In the genomic region with DNA sequence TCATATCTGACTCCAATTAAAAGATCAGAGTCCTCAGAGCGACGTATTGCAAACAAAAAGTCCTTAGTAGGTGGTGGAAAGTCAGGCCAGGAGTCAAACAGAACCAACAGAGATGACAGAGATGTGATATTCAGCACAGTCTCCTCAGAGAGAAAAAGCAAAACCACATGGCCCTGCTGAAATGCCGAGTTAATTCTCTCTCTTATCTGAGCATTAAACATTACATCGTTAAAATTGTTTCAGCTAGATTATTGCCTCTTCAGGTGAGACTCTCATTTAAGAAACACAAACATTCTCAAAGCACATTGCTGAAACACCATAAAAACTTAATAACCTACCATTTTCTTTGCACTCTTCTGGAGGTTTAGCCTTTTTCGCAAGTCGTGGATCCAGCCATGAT, we compare ENCODE assay signal across 19 cellular contexts.
A peak's percentile ranks its signal among the peaks of the same experiment; 100 is the strongest.
DNase-seq lines count a peak whose midpoint lies in the region; ATAC-seq, FAIRE-seq and TF ChIP-seq lines count a peak whose summit lies in the region.
"Had no signal": no experiment of that assay in that cellular context is flagged by ENCODE, and none has a peak within 500 bp of the region (broad histone marks: within the 10 kb centered on the region; RNA-seq: fewer than 3 reads in every experiment).

No MANE protein-coding gene starts in this region.

- H3K4me1 Mint-ChIP-seq in WTC11, result peaks cover 60% of the 10 kb centered on the region
- no peaks in the 10 kb centered on the region for H3K4me1 Mint-ChIP-seq in naive thymus-derived CD8-positive, alpha-beta T cell
- H3K4me1 Mint-ChIP-seq: T-cell had no signal

- no peaks in the 10 kb centered on the region for H3K9me3 Mint-ChIP-seq in WTC11
- peaks cover 0 to 5% (median 0%) of the 10 kb centered on the region in 9 donors for H3K9me3 Mint-ChIP-seq in naive thymus-derived CD8-positive, alpha-beta T cell
- H3K9me3 Mint-ChIP-seq: T-cell had no signal

- H3K4me3 Mint-ChIP-seq in WTC11, result 0 out of 2 replicates have a peak overlapping the region, but pooled peaks have one; percentile 26
- H3K4me3 Mint-ChIP-seq in naive thymus-derived CD8-positive, alpha-beta T cell, result no peak overlapping the region
- H3K4me3 Mint-ChIP-seq: T-cell had no signal

- no peak for TF ChIP-seq CTCF in WTC11 (IDR thresholded peaks at IDR 0.05)

- FAIRE-seq in islet of Langerhans (lab: Jason Lieb, UNC), result peak; percentile 45
- FAIRE-seq: A204.1 had no signal

- H3K27ac ChIP-seq in substantia nigra (ENCODE audit: low read depth, low read length, poor library complexity, severe bottlenecking), result peak overlapping the region; percentile 66
- H3K27ac ChIP-seq: ascending aorta, neutrophil, Peyer's patch had no signal

- ATAC-seq in WTC11, result peak; percentile 16; the same call in 1 of the 2 replicates
- ATAC-seq in naive thymus-derived CD8-positive, alpha-beta T cell, result no peak
- ATAC-seq: T-cell had no signal

- peaks cover 15% of the 10 kb centered on the region for H3K36me3 Mint-ChIP-seq in WTC11
- H3K36me3 Mint-ChIP-seq in naive thymus-derived CD8-positive, alpha-beta T cell, result no peaks in the 10 kb centered on the region
- H3K36me3 Mint-ChIP-seq: T-cell had no signal

- CTCF ChIA-PET in WTC11 (lab: Charles Lee), result interaction anchor here (1.0 kb wide), 1 partner anchor 290 kb away, joined by 3 read pairs; no protein-coding TSS in a partner anchor

- peak overlapping the region; percentile 21 for H3K27ac Mint-ChIP-seq in WTC11
- H3K27ac Mint-ChIP-seq in naive thymus-derived CD8-positive, alpha-beta T cell, result no peak overlapping the region
- H3K27ac Mint-ChIP-seq: T-cell had no signal

- POLR2A ChIA-PET in WTC11 (lab: Charles Lee), result interaction anchor here (0.6 kb wide), 1 partner anchor 40 kb away, joined by 3 read pairs; no protein-coding TSS in a partner anchor
- POLR2A ChIA-PET in naive thymus-derived CD8-positive, alpha-beta T cell (lab: Charles Lee), result no interaction called here

- DNase-seq in NCI-H1092 treated with DMSO at 0.1 percent for 48 hours (lab: John Stamatoyannopoulos, UW), result peak; percentile 70
- no peak for DNase-seq in NCI-H1092 (lab: John Stamatoyannopoulos, UW)
- DNase-seq in WTC11 (ENCODE audit: low spot score), result no peak
- no peak for DNase-seq in substantia nigra (lab: John Stamatoyannopoulos, UW)
- no peak for DNase-seq in Kasumi-1 (lab: John Stamatoyannopoulos, UW)
- no peak for DNase-seq in NCI-H524 (lab: John Stamatoyannopoulos, UW)
- DNase-seq in naive thymus-derived CD8-positive, alpha-beta T cell, result no peak
- DNase-seq: activated effector memory CD4-positive, alpha-beta T cell treated with anti-CD3 and anti-CD28 coated beads, Interleukin-2, amount 50 U/mL, for 16 hours; effector CD4-positive, alpha-beta T cell; HCEC 1CT; NCI-H146; NCI-H526; Peyer's patch; stimulated activated naive CD4-positive, alpha-beta T cell treated with Interleukin-2 at 50 U/mL for 16 hours; T-cell had no signal

- H3K27me3 Mint-ChIP-seq in WTC11 (ENCODE audit: low read depth), result no peaks in the 10 kb centered on the region
- H3K27me3 Mint-ChIP-seq in naive thymus-derived CD8-positive, alpha-beta T cell, result no peaks in the 10 kb centered on the region
- H3K27me3 Mint-ChIP-seq: T-cell had no signal

TF ChIP-seq in WTC11, 78 proteins besides CTCF, POLR2A, EP300 and RAD21:
- no peak for TF ChIP-seq TEAD1 (CRISPR knock-in tag; IDR thresholded peaks at IDR 0.05)
- TF ChIP-seq, protein P1, sequence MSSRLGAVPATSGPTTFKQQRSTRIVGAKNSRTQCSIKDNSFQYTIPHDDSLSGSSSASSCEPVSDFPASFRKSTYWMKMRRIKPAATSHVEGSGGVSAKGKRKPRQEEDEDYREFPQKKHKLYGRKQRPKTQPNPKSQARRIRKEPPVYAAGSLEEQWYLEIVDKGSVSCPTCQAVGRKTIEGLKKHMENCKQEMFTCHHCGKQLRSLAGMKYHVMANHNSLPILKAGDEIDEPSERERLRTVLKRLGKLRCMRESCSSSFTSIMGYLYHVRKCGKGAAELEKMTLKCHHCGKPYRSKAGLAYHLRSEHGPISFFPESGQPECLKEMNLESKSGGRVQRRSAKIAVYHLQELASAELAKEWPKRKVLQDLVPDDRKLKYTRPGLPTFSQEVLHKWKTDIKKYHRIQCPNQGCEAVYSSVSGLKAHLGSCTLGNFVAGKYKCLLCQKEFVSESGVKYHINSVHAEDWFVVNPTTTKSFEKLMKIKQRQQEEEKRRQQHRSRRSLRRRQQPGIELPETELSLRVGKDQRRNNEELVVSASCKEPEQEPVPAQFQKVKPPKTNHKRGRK (CRISPR knock-in tag; IDR thresholded peaks at IDR 0.05; ENCODE audit: borderline replicate concordance), result no peak
- TF ChIP-seq HMGA2 (CRISPR knock-in tag; IDR thresholded peaks at IDR 0.05), result no peak
